ENCODE assay signal across 29 cellular contexts in genomic region chr1:238052496-238053266, GRCh38.
A peak's percentile ranks its signal among the peaks of the same experiment; 100 is the strongest.
DNase-seq lines count a peak whose midpoint lies in the region; ATAC-seq, FAIRE-seq and TF ChIP-seq lines count a peak whose summit lies in the region.
"Had no signal": no experiment of that assay in that cellular context is flagged by ENCODE, and none has a peak within 500 bp of the region (broad histone marks: within the 10 kb centered on the region; RNA-seq: fewer than 3 reads in every experiment).

No MANE protein-coding gene starts in this region.

- no peak for TF ChIP-seq RAD21 in IMR-90 (IDR thresholded peaks at IDR 0.05; ENCODE audit: low read length)

- H3K36me3 ChIP-seq in IMR-90 (ENCODE audit: control insufficient read depth, insufficient read depth, low read length) (no peaks in the 10 kb centered on the region), astrocyte (ENCODE audit: insufficient read depth, low read length) (no peaks in the 10 kb centered on the region), keratinocyte (ENCODE audit: control insufficient read depth in 2 of 2, extremely low read depth in 1 of 2, insufficient read depth in 2 of 2, low read length in 2 of 2) (no peaks in the 10 kb centered on the region)
- H3K36me3 ChIP-seq: heart left ventricle, thyroid gland had no signal

- no peak overlapping the region for H3K27ac ChIP-seq in IMR-90 (ENCODE audit: insufficient read depth, low read length)
- no peak overlapping the region for H3K27ac ChIP-seq in astrocyte (ENCODE audit: low read depth, low read length)
- H3K27ac ChIP-seq in keratinocyte (ENCODE audit: control insufficient read depth, insufficient read depth, low read length), result peak overlapping the region; percentile 61
- H3K27ac ChIP-seq: heart left ventricle, HL-60, thyroid gland had no signal

- FAIRE-seq in astrocyte (lab: Jason Lieb, UNC) (no peak), keratinocyte (lab: Jason Lieb, UNC) (peak; percentile 63)
- FAIRE-seq: endometrium, GM12878 had no signal

- no peak overlapping the region for H3K4ac ChIP-seq in IMR-90 (ENCODE audit: low read depth, low read length)

- H3K9me3 ChIP-seq in IMR-90 (ENCODE audit: control insufficient read depth, insufficient read depth, low read length) (no peaks in the 10 kb centered on the region), astrocyte (ENCODE audit: insufficient read depth, low read depth, low read length) (no peaks in the 10 kb centered on the region), keratinocyte (ENCODE audit: control insufficient read depth, low read depth, low read length) (no peaks in the 10 kb centered on the region)
- H3K9me3 ChIP-seq: SK-N-SH, thyroid gland had no signal

- DNase-seq in ELR (ENCODE audit: low read depth) (peak; percentile 64), IMR-90 (peak; percentile 13), astrocyte (ENCODE audit: low read depth) (peak; percentile 14), keratinocyte (ENCODE audit: low read depth, low spot score) (peak; percentile 48), T1000 (lab: John Stamatoyannopoulos, UW) (no peak), 8988T (no peak)
- DNase-seq: activated CD4-positive, alpha-beta T cell treated with anti-CD3 and anti-CD28 coated beads, Interleukin-2, amount 50 U/mL, for 1 hour; activated naive CD4-positive, alpha-beta T cell treated with anti-CD3 and anti-CD28 coated beads, Interleukin-2, amount 50 U/mL, for 16 hours; amygdala; CD4-positive, CD25-positive, alpha-beta regulatory T cell; DMS53; HCEC 1CT; heart left ventricle; mesenchymal stem cell; NCI-H1105; NCI-H2029 treated with DMSO at 0.1 percent for 48 hours; NCI-H510A; RPMI8226; SK-N-SH; stimulated activated naive CD8-positive, alpha-beta T cell treated with anti-CD3 and anti-CD28 coated beads, Interleukin-15, amount 100 ng/mL, for 72 hours; T-helper 2 cell; thyroid gland had no signal

- WGBS in IMR-90 (ENCODE audit: extremely low coverage in 2 of 2, insufficient read length in 1 of 2), 2 experiments, result 90% methylated on average over 2 of the region's 4 CpGs; no CpG with 5 or more reads in 1 of the 2 experiments

- H2BK120ac ChIP-seq in IMR-90 (ENCODE audit: low read depth, low read length), result no peak overlapping the region

- H4K5ac ChIP-seq in IMR-90 (ENCODE audit: low read depth, low read length), result no peak overlapping the region

- dilution Hi-C loops in IMR-90 (cut with HindIII; ENCODE audit: low sequenced_read_pairs, unreplicated experiment) (no loop called here), keratinocyte (cut with MboI; ENCODE audit: extremely low pct_ligation_motif_present, low sequenced_read_pairs) (no loop called here)

- H2AFZ ChIP-seq in IMR-90 (replicated peaks; ENCODE audit: low read length, poor library complexity) (no peak overlapping the region), astrocyte (ENCODE audit: low read depth, low read length) (peak overlapping the region; percentile 57), keratinocyte (ENCODE audit: control insufficient read depth, low read length) (peak overlapping the region; percentile 47)

- TF ChIP-seq CTCF in IMR-90 (conservative IDR thresholded peaks at IDR 0.05; ENCODE audit: low read depth, low read length) (no peak), astrocyte (IDR thresholded peaks at IDR 0.05; ENCODE audit: insufficient read depth, low read depth, low read length) (no peak), keratinocyte (optimal IDR thresholded peaks at IDR 0.05 in 1 of 3, IDR thresholded peaks at IDR 0.05 in 1 of 3, conservative IDR thresholded peaks at IDR 0.05 in 1 of 3; ENCODE audit: extremely low read depth in 1 of 3, insufficient read depth in 2 of 3, low read length in 3 of 3) (no peak)

- H3K4me1 ChIP-seq in IMR-90 (ENCODE audit: control insufficient read depth, insufficient read depth, low read length), result no peaks in the 10 kb centered on the region
- H3K4me1 ChIP-seq in astrocyte (ENCODE audit: insufficient read depth, low read length), result no peaks in the 10 kb centered on the region
- H3K4me1 ChIP-seq in keratinocyte (ENCODE audit: control insufficient read depth, extremely low read depth, insufficient read depth, low read length), result peaks cover 22% of the 10 kb centered on the region
- H3K4me1 ChIP-seq: heart left ventricle, thyroid gland had no signal

- H4K20me1 ChIP-seq in IMR-90 (ENCODE audit: insufficient read depth, low read length) (no peaks in the 10 kb centered on the region), astrocyte (ENCODE audit: insufficient read depth, low read length) (no peaks in the 10 kb centered on the region), keratinocyte (ENCODE audit: control insufficient read depth, extremely low read depth, insufficient read depth, low read length) (no peaks in the 10 kb centered on the region)

- H4K91ac ChIP-seq in IMR-90 (ENCODE audit: insufficient read depth, low read depth, low read length), result no peak overlapping the region

- H2AK9ac ChIP-seq in IMR-90 (replicated peaks; ENCODE audit: low read depth, low read length, poor library complexity), result no peak overlapping the region

- H3K79me2 ChIP-seq in astrocyte (ENCODE audit: insufficient read depth, low read length), result no peaks in the 10 kb centered on the region
- no peaks in the 10 kb centered on the region for H3K79me2 ChIP-seq in keratinocyte (ENCODE audit: control insufficient read depth, insufficient read depth, low read length)

- peaks cover 2% of the 10 kb centered on the region for H3K9me3 Mint-ChIP-seq in astrocyte (ENCODE audit: unreplicated experiment)

- H3K9ac ChIP-seq in IMR-90 (ENCODE audit: low read depth, low read length) (no peak overlapping the region), astrocyte (ENCODE audit: low read length) (no peak overlapping the region), keratinocyte (ENCODE audit: control insufficient read depth, extremely low read depth, insufficient read depth, low read length) (no peak overlapping the region)
- H3K9ac ChIP-seq: SK-N-SH had no signal

- H3K27ac Mint-ChIP-seq in astrocyte (ENCODE audit: unreplicated experiment), result peak overlapping the region; percentile 60
- H3K27ac Mint-ChIP-seq: activated T-helper 1 cell treated with anti-CD3 and anti-CD28 coated beads, Interleukin-12 subunit alpha, Interleukin-12 subunit beta, Interleukin-2, Interleukin-4 antibody, amounts not matched to agents 30 ng/mL and 10 ng/mL and 1 ng/mL, durations not matched to agents 14 hours and 24 hours and 36 hours; CD4-positive, CD25-positive, alpha-beta regulatory T cell; dendritic cell treated with granulocyte-macrophage colony-stimulating factor and Interleukin-4, amounts not matched to agents 40 ng/mL and 50 ng/mL, for 4 days; progenitor cell of endocrine pancreas; stimulated activated naive CD8-positive, alpha-beta T cell treated with anti-CD3 and anti-CD28 coated beads, Interleukin-15, amount 100 ng/mL, for 72 hours had no signal

- no peak for TF ChIP-seq POLR2A in IMR-90 (IDR thresholded peaks at IDR 0.05; ENCODE audit: low read depth, low read length)

- H3K27me3 ChIP-seq in IMR-90 (ENCODE audit: control insufficient read depth, insufficient read depth, low read length) (no peaks in the 10 kb centered on the region), astrocyte (ENCODE audit: insufficient read depth, low read length) (no peaks in the 10 kb centered on the region), keratinocyte (ENCODE audit: control insufficient read depth, extremely low read depth, insufficient read depth, low read length) (no peaks in the 10 kb centered on the region)
- H3K27me3 ChIP-seq: heart left ventricle, thyroid gland had no signal

- H3K79me1 ChIP-seq in IMR-90 (ENCODE audit: low read depth in 1 of 2, low read length in 2 of 2), result no peaks in the 10 kb centered on the region

- H3K4me2 ChIP-seq in IMR-90 (ENCODE audit: low read depth, low read length), result no peak overlapping the region
- H3K4me2 ChIP-seq in astrocyte (ENCODE audit: low read length), result no peak overlapping the region
- H3K4me2 ChIP-seq in keratinocyte (ENCODE audit: control insufficient read depth, extremely low read depth, insufficient read depth, low read depth, low read length), result peak overlapping the region; percentile 40
- H3K4me2 ChIP-seq: SK-N-SH had no signal

- H3K4me3 ChIP-seq in IMR-90 (ENCODE audit: insufficient read depth, low read depth, low read length) (no peak overlapping the region), astrocyte (ENCODE audit: insufficient read depth, low read depth, low read length) (no peak overlapping the region), keratinocyte (ENCODE audit: control insufficient read depth in 2 of 3, extremely low read depth in 1 of 3, insufficient read depth in 2 of 3, low read depth in 1 of 3, low read length in 3 of 3) (no peak overlapping the region)
- H3K4me3 ChIP-seq: GM12878, heart left ventricle, thyroid gland had no signal

- no peaks in the 10 kb centered on the region for H3K36me3 Mint-ChIP-seq in astrocyte (ENCODE audit: low read depth, unreplicated experiment)
- H3K36me3 Mint-ChIP-seq: CD4-positive, CD25-positive, alpha-beta regulatory T cell had no signal

- no peak overlapping the region for H2BK5ac ChIP-seq in IMR-90 (ENCODE audit: low read depth, low read length, poor library complexity, severe bottlenecking)

- CTCF ChIA-PET in IMR-90 (lab: Yijun Ruan, JAX), result no interaction called here

- H2AK5ac ChIP-seq in IMR-90 (ENCODE audit: low read depth, low read length), result no peak overlapping the region

- H3K14ac ChIP-seq in IMR-90 (replicated peaks; ENCODE audit: low read depth, low read length), result no peak overlapping the region

- 0 out of 2 replicates have a peak overlapping the region, but pooled peaks have one; percentile 2 for H3K56ac ChIP-seq in IMR-90 (ENCODE audit: extremely low read depth, insufficient read depth, low read length)

- H2BK20ac ChIP-seq in IMR-90 (ENCODE audit: low read depth, low read length), result no peak overlapping the region

- no peak overlapping the region for H3K4me3 Mint-ChIP-seq in astrocyte (ENCODE audit: unreplicated experiment)
- H3K4me3 Mint-ChIP-seq: activated T-helper 1 cell treated with anti-CD3 and anti-CD28 coated beads, Interleukin-12 subunit alpha, Interleukin-12 subunit beta, Interleukin-2, Interleukin-4 antibody, amounts not matched to agents 30 ng/mL and 10 ng/mL and 1 ng/mL, durations not matched to agents 14 hours and 24 hours and 36 hours; CD4-positive, CD25-positive, alpha-beta regulatory T cell; dendritic cell treated with granulocyte-macrophage colony-stimulating factor and Interleukin-4, amounts not matched to agents 40 ng/mL and 50 ng/mL, for 4 days; stimulated activated naive CD8-positive, alpha-beta T cell treated with anti-CD3 and anti-CD28 coated beads, Interleukin-15, amount 100 ng/mL, for 72 hours had no signal

- POLR2A ChIA-PET in IMR-90 (lab: Charles Lee; ENCODE audit: unreplicated experiment), result no interaction called here

- no peak overlapping the region for H3K23ac ChIP-seq in IMR-90 (ENCODE audit: low read depth, low read length)

- in situ Hi-C loops in IMR-90 (cut with MboI; ENCODE audit: low sequenced_read_pairs), result no loop called here

- intact Hi-C loops in IMR-90 (cut with micrococcal nuclease), result no loop called here

- H4K8ac ChIP-seq in IMR-90 (ENCODE audit: low read depth in 2 of 2, low read length in 2 of 2), result no peak overlapping the region

- no peaks in the 10 kb centered on the region for H3K27me3 Mint-ChIP-seq in astrocyte (ENCODE audit: low read depth, unreplicated experiment)
- H3K27me3 Mint-ChIP-seq: CD4-positive, CD25-positive, alpha-beta regulatory T cell; dendritic cell treated with granulocyte-macrophage colony-stimulating factor and Interleukin-4, amounts not matched to agents 40 ng/mL and 50 ng/mL, for 4 days; progenitor cell of endocrine pancreas; stimulated activated naive CD8-positive, alpha-beta T cell treated with anti-CD3 and anti-CD28 coated beads, Interleukin-15, amount 100 ng/mL, for 72 hours had no signal

- H3K4me1 Mint-ChIP-seq in astrocyte (ENCODE audit: low read depth, unreplicated experiment), result peaks cover 30% of the 10 kb centered on the region
- H3K4me1 Mint-ChIP-seq: CD4-positive, CD25-positive, alpha-beta regulatory T cell; stimulated activated naive CD8-positive, alpha-beta T cell treated with anti-CD3 and anti-CD28 coated beads, Interleukin-15, amount 100 ng/mL, for 72 hours had no signal

- H3K18ac ChIP-seq in IMR-90 (ENCODE audit: low read depth, low read length), result peak overlapping the region; percentile 44; the same call in 1 of the 2 replicates

- ATAC-seq in IMR-90 (ENCODE audit: low read depth) (no peak), GM21360 (IDR thresholded peaks at IDR 0.05; ENCODE audit: unreplicated experiment) (no peak)
- ATAC-seq: GM12878; heart left ventricle; stimulated activated naive CD8-positive, alpha-beta T cell treated with anti-CD3 and anti-CD28 coated beads, Interleukin-15, amount 100 ng/mL, for 72 hours had no signal

- H3K9me1 ChIP-seq in IMR-90 (ENCODE audit: insufficient read depth, low read length) (no peaks in the 10 kb centered on the region), keratinocyte (ENCODE audit: control insufficient read depth, extremely low read depth, insufficient read depth, low read length) (no peaks in the 10 kb centered on the region)

- no TSS peak for BruUV-seq in IMR-90 (replicated peaks; lab: Mats Ljungman, UMichigan)

- H2BK15ac ChIP-seq in IMR-90 (ENCODE audit: low read depth, low read length), result no peak overlapping the region

Comparison
In these comparisons a context has a peak if more than half of its experiments do, and no peak if none do; other contexts are left out.
1. DNase-seq: peak in ELR (single experiment), IMR-90 (single experiment), astrocyte (single experiment) and keratinocyte (single experiment); none in T1000 (single experiment) and 8988T (single experiment).